Comparison of ENCODE assay signal across 28 cellular contexts in the genomic region with DNA sequence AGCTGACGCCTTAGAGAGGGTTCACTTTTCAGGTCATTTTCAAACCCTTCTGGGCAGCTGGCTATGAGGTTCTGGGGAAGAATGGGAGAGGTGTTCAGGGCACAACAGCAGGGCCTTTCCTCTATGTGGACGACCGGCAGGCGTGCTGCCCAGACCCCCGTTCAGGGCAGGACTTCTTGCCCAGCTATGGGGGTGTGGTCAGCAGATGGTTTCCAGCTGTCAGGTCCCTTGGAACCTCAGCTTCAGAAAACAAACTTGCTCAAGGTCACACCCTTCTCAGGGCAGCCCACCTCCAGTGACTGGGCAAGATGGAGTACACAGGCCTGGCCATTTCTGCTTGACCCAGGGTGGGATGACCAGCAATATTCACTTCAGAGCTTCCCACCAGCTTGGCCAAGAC.
"Had no signal": no experiment of that assay in that cellular context is flagged by ENCODE, and none has a peak within 500 bp of the region (broad histone marks: within the 10 kb centered on the region; RNA-seq: fewer than 3 reads in every experiment).

No MANE protein-coding gene starts in this region.

- H3K9me3 ChIP-seq: ascending aorta, SJCRH30 had no signal

- DNase-seq: activated CD4-positive, alpha-beta T cell treated with anti-CD3 and anti-CD28 coated beads, Interleukin-2, amount 10 ng/mL, durations not matched to agents 24 days and 14 days; activated CD4-positive, alpha-beta T cell treated with anti-CD3 and anti-CD28 coated beads, Interleukin-2, amount 50 U/mL, for 4 hours; activated CD8-positive, alpha-beta T cell treated with anti-CD3 and anti-CD28 coated beads for 36 hours; activated gamma-delta T cell; activated naive CD4-positive, alpha-beta T cell treated with Interleukin-2 at 50 U/mL for 16 hours; activated naive CD8-positive, alpha-beta T cell treated with anti-CD3 and anti-CD28 coated beads, Interleukin-2, amount 10 ng/mL, durations not matched to agents 7 days and 5 days; activated T-cell treated with anti-CD3 and anti-CD28 coated beads, Interleukin-2, amount 50 U/mL, for 1 hour; activated T-cell treated with anti-CD3 and anti-CD28 coated beads, Interleukin-2, amount 50 U/mL, for 72 hours; amygdala; Kasumi-1; KG1; MM.1S; MV-4-11; NCI-H1092; NCI-H1436 treated with DMSO at 0.1 percent for 48 hours; NCI-H1694 treated with DMSO at 0.1 percent for 48 hours; NCI-H2029; NCI-H345; NCI-H524 treated with DMSO at 0.1 percent for 48 hours; SHP77; SJCRH30 had no signal

- H3K4me1 ChIP-seq: ascending aorta had no signal

- H3K27ac Mint-ChIP-seq: activated CD4-positive, alpha-beta T cell treated with anti-CD3 and anti-CD28 coated beads, Interleukin-2, amount 10 ng/mL, durations not matched to agents 24 days and 14 days; activated CD8-positive, alpha-beta T cell treated with anti-CD3 and anti-CD28 coated beads for 36 hours; activated naive CD4-positive, alpha-beta T cell treated with anti-CD3 and anti-CD28 coated beads, Interleukin-2, amount 50 U/mL, for 24 hours; activated naive CD8-positive, alpha-beta T cell treated with anti-CD3 and anti-CD28 coated beads, Interleukin-2, amount 10 ng/mL, durations not matched to agents 7 days and 5 days; activated T-cell treated with anti-CD3 and anti-CD28 coated beads, Interleukin-2, amount 50 U/mL, for 72 hours; activated T-helper 2 cell treated with anti-CD3 and anti-CD28 coated beads, Interferon-gamma antibody, Interleukin-2, Interleukin-4, amounts not matched to agents 10 μg/mL and 5 μg/mL and 100 μg/mL, durations not matched to agents 14 hours and 24 hours and 36 hours; T-helper 1 cell treated with Interleukin-12 subunit alpha and Interleukin-12 subunit beta and Interleukin-4 antibody, amounts not matched to agents 30 μg/mL and 1 μg/mL, for 36 hours; T-helper 2 cell treated with Interferon-gamma antibody and Interleukin-4, amounts not matched to agents 5 μg/mL and 100 μg/mL, for 36 hours had no signal

- H3K9me3 Mint-ChIP-seq: activated CD4-positive, alpha-beta T cell treated with anti-CD3 and anti-CD28 coated beads, Interleukin-2, amount 10 ng/mL, durations not matched to agents 24 days and 14 days; activated CD8-positive, alpha-beta T cell treated with anti-CD3 and anti-CD28 coated beads for 36 hours; activated naive CD4-positive, alpha-beta T cell treated with anti-CD3 and anti-CD28 coated beads, Interleukin-2, amount 50 U/mL, for 24 hours; activated naive CD8-positive, alpha-beta T cell treated with anti-CD3 and anti-CD28 coated beads, Interleukin-2, amount 10 ng/mL, durations not matched to agents 7 days and 5 days; activated T-cell treated with anti-CD3 and anti-CD28 coated beads, Interleukin-2, amount 50 U/mL, for 72 hours; activated T-helper 2 cell treated with anti-CD3 and anti-CD28 coated beads, Interferon-gamma antibody, Interleukin-2, Interleukin-4, amounts not matched to agents 10 μg/mL and 5 μg/mL and 100 μg/mL, durations not matched to agents 14 hours and 24 hours and 36 hours; T-helper 1 cell treated with Interleukin-12 subunit alpha and Interleukin-12 subunit beta and Interleukin-4 antibody, amounts not matched to agents 30 μg/mL and 1 μg/mL, for 36 hours; T-helper 2 cell treated with Interferon-gamma antibody and Interleukin-4, amounts not matched to agents 5 μg/mL and 100 μg/mL, for 36 hours had no signal

- H3K4me3 ChIP-seq: ascending aorta, SJCRH30, SK-N-MC had no signal

- H3K36me3 ChIP-seq: ascending aorta, SJCRH30 had no signal

- H3K36me3 Mint-ChIP-seq: activated naive CD4-positive, alpha-beta T cell treated with anti-CD3 and anti-CD28 coated beads, Interleukin-2, amount 50 U/mL, for 24 hours; activated naive CD8-positive, alpha-beta T cell treated with anti-CD3 and anti-CD28 coated beads, Interleukin-2, amount 10 ng/mL, durations not matched to agents 7 days and 5 days had no signal

- H3K27ac ChIP-seq: ascending aorta, SJCRH30, SK-N-MC had no signal

- H3K4me3 Mint-ChIP-seq: activated CD4-positive, alpha-beta T cell treated with anti-CD3 and anti-CD28 coated beads, Interleukin-2, amount 10 ng/mL, durations not matched to agents 24 days and 14 days; activated CD8-positive, alpha-beta T cell treated with anti-CD3 and anti-CD28 coated beads for 36 hours; activated naive CD4-positive, alpha-beta T cell treated with anti-CD3 and anti-CD28 coated beads, Interleukin-2, amount 50 U/mL, for 24 hours; activated naive CD8-positive, alpha-beta T cell treated with anti-CD3 and anti-CD28 coated beads, Interleukin-2, amount 10 ng/mL, durations not matched to agents 7 days and 5 days; activated T-cell treated with anti-CD3 and anti-CD28 coated beads, Interleukin-2, amount 50 U/mL, for 72 hours; T-helper 1 cell treated with Interleukin-12 subunit alpha and Interleukin-12 subunit beta and Interleukin-4 antibody, amounts not matched to agents 30 μg/mL and 1 μg/mL, for 36 hours; T-helper 2 cell treated with Interferon-gamma antibody and Interleukin-4, amounts not matched to agents 5 μg/mL and 100 μg/mL, for 36 hours had no signal

- H3K4me1 Mint-ChIP-seq: activated CD4-positive, alpha-beta T cell treated with anti-CD3 and anti-CD28 coated beads, Interleukin-2, amount 10 ng/mL, durations not matched to agents 24 days and 14 days; activated naive CD4-positive, alpha-beta T cell treated with anti-CD3 and anti-CD28 coated beads, Interleukin-2, amount 50 U/mL, for 24 hours had no signal

- ATAC-seq: activated CD8-positive, alpha-beta T cell treated with anti-CD3 and anti-CD28 coated beads for 36 hours; activated T-cell treated with anti-CD3 and anti-CD28 coated beads, Interleukin-2, amount 50 U/mL, for 72 hours; Panc1 had no signal

- H3K27me3 Mint-ChIP-seq: activated CD8-positive, alpha-beta T cell treated with anti-CD3 and anti-CD28 coated beads for 36 hours; activated naive CD4-positive, alpha-beta T cell treated with anti-CD3 and anti-CD28 coated beads, Interleukin-2, amount 50 U/mL, for 24 hours had no signal

- H3K27me3 ChIP-seq: ascending aorta, SJCRH30 had no signal
